ENCODE assay signal across 13 cellular contexts in the genomic region with DNA sequence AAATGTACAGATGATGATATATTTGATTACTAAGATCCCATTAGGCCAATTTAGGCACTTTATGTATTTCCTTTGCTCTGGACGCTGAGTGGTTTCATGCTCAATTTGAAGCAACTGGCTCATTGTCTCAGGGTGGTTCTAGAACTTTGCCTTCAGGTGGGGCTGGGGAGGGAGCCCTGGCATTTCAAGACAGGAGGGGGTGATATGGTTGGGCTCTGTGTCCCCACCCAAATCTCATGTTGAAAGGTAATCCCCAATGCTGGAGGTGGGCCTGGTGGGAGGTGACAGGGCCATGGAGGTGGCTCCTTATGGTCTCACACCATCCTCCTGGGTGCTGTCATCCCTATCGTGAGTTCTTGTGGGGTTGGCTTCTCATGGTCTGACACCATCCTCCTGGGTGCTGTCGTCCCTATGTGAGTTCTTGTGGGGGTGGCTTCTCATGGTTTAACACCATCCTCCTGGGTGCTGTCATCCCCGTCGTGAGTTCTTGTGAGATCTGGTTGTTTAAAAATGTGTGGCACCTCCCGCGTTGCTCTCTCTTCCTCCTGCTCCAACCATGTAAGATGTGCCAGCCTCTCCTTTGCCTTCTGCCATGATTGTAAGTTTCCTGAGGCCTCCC.
A peak's percentile ranks its signal among the peaks of the same experiment; 100 is the strongest.
DNase-seq lines count a peak whose midpoint lies in the region; ATAC-seq and TF ChIP-seq lines count a peak whose summit lies in the region.
"Had no signal": no experiment of that assay in that cellular context is flagged by ENCODE, and none has a peak within 500 bp of the region (broad histone marks: within the 10 kb centered on the region; RNA-seq: fewer than 3 reads in every experiment).

No MANE protein-coding gene starts in this region.

- TF ChIP-seq CTCF in CD4-positive, alpha-beta T cell (IDR thresholded peaks at IDR 0.05), result no peak
- TF ChIP-seq CTCF in RWPE1 (conservative IDR thresholded peaks at IDR 0.05; ENCODE audit: low read depth) (no peak), foreskin keratinocyte (conservative IDR thresholded peaks at IDR 0.05) (no peak), gastrocnemius medialis (IDR thresholded peaks at IDR 0.05 in 4 of 5, conservative IDR thresholded peaks at IDR 0.05 in 1 of 5) (no peak), dorsolateral prefrontal cortex (IDR thresholded peaks at IDR 0.05 in 54 of 56, conservative IDR thresholded peaks at IDR 0.05 in 2 of 56; ENCODE audit: low read depth in 1 of 56, partially characterized antibody in 56 of 56) (no peak)

- no peaks in the 10 kb centered on the region for H3K9me3 Mint-ChIP-seq in CD4-positive, alpha-beta T cell
- H3K9me3 Mint-ChIP-seq: HFFc6 had no signal

- intact Hi-C loops in CD4-positive, alpha-beta T cell (cut with DNase I, micrococcal nuclease), result loop anchor here in 1 of 2 experiments (5.0 kb wide), 1 partner anchor 44 kb away; no protein-coding TSS in a partner anchor
- intact Hi-C loops in gastrocnemius medialis (cut with DNase I; ENCODE audit: low total_unique reads) (no loop called here), dorsolateral prefrontal cortex (cut with DNase I) (no loop called here)

- H3K4me3 Mint-ChIP-seq in CD4-positive, alpha-beta T cell, result peak overlapping the region; percentile 52

- H3K4me1 ChIP-seq in foreskin keratinocyte, result peaks cover 12% of the 10 kb centered on the region
- peaks cover 9 to 12% of the 10 kb centered on the region in 2 donors for H3K4me1 ChIP-seq in gastrocnemius medialis

- TF ChIP-seq POLR2A in gastrocnemius medialis (IDR thresholded peaks at IDR 0.05), result no peak

- peaks cover 27% of the 10 kb centered on the region for H3K4me1 Mint-ChIP-seq in CD4-positive, alpha-beta T cell (ENCODE audit: low read depth)

- DNase-seq in CD4-positive, alpha-beta T cell, result no peak
- DNase-seq in RWPE1 (ENCODE audit: low spot score) (no peak), foreskin keratinocyte (no peak), gastrocnemius medialis (no peak), DMS 273 treated with DMSO at 0.1 percent for 48 hours (lab: John Stamatoyannopoulos, UW) (no peak), dorsolateral prefrontal cortex (no peak), NCI-H187 treated with DMSO at 0.1 percent for 48 hours (lab: John Stamatoyannopoulos, UW) (no peak)
- DNase-seq: activated CD4-positive, CD25-positive, alpha-beta regulatory T cell; HFFc6; NCI-H510A treated with DMSO at 0.1 percent for 48 hours; stimulated activated CD4-positive, alpha-beta T cell treated with anti-CD3 and anti-CD28 coated beads, Interleukin-4, amount 100 ng/mL, for 24 hours had no signal

- H3K27me3 Mint-ChIP-seq in CD4-positive, alpha-beta T cell, result no peaks in the 10 kb centered on the region

- no peaks in the 10 kb centered on the region for H3K36me3 Mint-ChIP-seq in CD4-positive, alpha-beta T cell (ENCODE audit: low read depth)

- in situ Hi-C loops in gastrocnemius medialis (cut with MboI; ENCODE audit: low sequenced_read_pairs in 4 of 4), result no loop called here

- H3K27ac ChIP-seq in CD4-positive, alpha-beta T cell (ENCODE audit: low read depth, low read length), result no peak overlapping the region
- H3K27ac ChIP-seq in RWPE1, result peak overlapping the region; percentile 34
- peak overlapping the region; percentile 73 for H3K27ac ChIP-seq in foreskin keratinocyte
- H3K27ac ChIP-seq in gastrocnemius medialis, result peak overlapping the region; percentile 46 to 62 (median 60)
- peak overlapping the region in 19 of 59 donors; percentile 2 to 75 (median 29) for H3K27ac ChIP-seq in dorsolateral prefrontal cortex

- peak overlapping the region in 1 of 4 donors; percentile 39 for H3K4me3 ChIP-seq in gastrocnemius medialis
- peak overlapping the region in 9 of 59 donors; percentile 7 to 34 (median 16) for H3K4me3 ChIP-seq in dorsolateral prefrontal cortex

- H3K9me3 ChIP-seq in CD4-positive, alpha-beta T cell (ENCODE audit: control insufficient read depth, low read length), result no peaks in the 10 kb centered on the region
- H3K9me3 ChIP-seq in gastrocnemius medialis, result no peaks in the 10 kb centered on the region

- H3K27me3 ChIP-seq in CD4-positive, alpha-beta T cell (ENCODE audit: control insufficient read depth, insufficient read depth, low read length), result no peaks in the 10 kb centered on the region
- H3K27me3 ChIP-seq in foreskin keratinocyte (no peaks in the 10 kb centered on the region), gastrocnemius medialis (no peaks in the 10 kb centered on the region), dorsolateral prefrontal cortex (no peaks in the 10 kb centered on the region)

- H3K27ac Mint-ChIP-seq in CD4-positive, alpha-beta T cell, result peak overlapping the region; percentile 50

- H3K36me3 ChIP-seq in gastrocnemius medialis, result no peaks in the 10 kb centered on the region

- ATAC-seq in CD4-positive, alpha-beta T cell (ENCODE audit: poor library complexity), result no peak
- no peak for ATAC-seq in foreskin keratinocyte
- peak in 1 of 2 donors; percentile 12 for ATAC-seq in gastrocnemius medialis
- no peak for ATAC-seq in HG03108 (IDR thresholded peaks at IDR 0.05; ENCODE audit: unreplicated experiment)
- ATAC-seq: Right ventricle myocardium inferior had no signal

- POLR2A ChIA-PET in CD4-positive, alpha-beta T cell (lab: Charles Lee), result interaction anchor here (1.2 to 1.7 kb wide), 2 partner anchors 24 to 151 kb away, joined by 3 to 6 read pairs; partner anchors contain the start of gene KLF6
- POLR2A ChIA-PET in RWPE1 (lab: Yijun Ruan, JAX; ENCODE audit: low non-redundant PET), result no interaction called here

- CTCF ChIA-PET in CD4-positive, alpha-beta T cell (lab: Charles Lee), result no interaction called here
- CTCF ChIA-PET in RWPE1 (lab: Yijun Ruan, JAX), result no interaction called here
